21 cellular contexts compared by ENCODE assay signal in genomic region chr5:111574316-111574715, GRCh38.
"Had no signal": no experiment of that assay in that cellular context is flagged by ENCODE, and none has a peak within 500 bp of the region (broad histone marks: within the 10 kb centered on the region; RNA-seq: fewer than 3 reads in every experiment).

No MANE protein-coding gene starts in this region.

- H3K27me3 ChIP-seq: adrenal gland, breast epithelium, pancreas, right atrium auricular region, vagina had no signal

- H3K4me3 ChIP-seq: adrenal gland, breast epithelium, pancreas, psoas muscle, right atrium auricular region, thoracic aorta, vagina had no signal

- H3K27ac ChIP-seq: adrenal gland, breast epithelium, pancreas, psoas muscle, right atrium auricular region, thoracic aorta, vagina had no signal

- H3K9me3 ChIP-seq: adrenal gland, breast epithelium, pancreas, psoas muscle, right atrium auricular region, thoracic aorta, vagina had no signal

- H3K4me1 ChIP-seq: adrenal gland, breast epithelium, pancreas, psoas muscle, right atrium auricular region had no signal

- FAIRE-seq: astrocyte, islet of Langerhans, pancreas had no signal

- H3K36me3 ChIP-seq: adrenal gland, breast epithelium, pancreas, right atrium auricular region, thoracic aorta, vagina had no signal

- DNase-seq: activated CD4-positive, alpha-beta T cell treated with anti-CD3 and anti-CD28 coated beads for 36 hours; activated CD4-positive, alpha-beta T cell treated with anti-CD3 and anti-CD28 coated beads, Interleukin-2, amount 50 U/mL, for 48 hours; activated CD8-positive, alpha-beta memory T cell treated with anti-CD3 and anti-CD28 coated beads, Interleukin-2, amount 50 U/mL, for 48 hours; activated naive CD4-positive, alpha-beta T cell; activated T-cell treated with anti-CD3 and anti-CD28 coated beads, Interleukin-2, amount 50 U/mL, for 4 hours; adrenal gland; cortex of kidney; foreskin melanocyte; glutamatergic neuron; hippocampal formation; left cardiac atrium; pancreas; psoas muscle; stimulated activated CD4-positive, alpha-beta T cell treated with anti-CD3 and anti-CD28 coated beads, Interleukin-4, amount 100 ng/mL, for 24 hours; stimulated activated naive CD4-positive, alpha-beta T cell treated with Interleukin-2 at 50 U/mL for 16 hours had no signal
